Comparison of ENCODE assay signal across 1 cellular context in genomic region chrX:30889147-30890125, GRCh38.
TF ChIP-seq lines count a peak whose summit lies in the region.

Gene TAB3, minus strand, starts transcription at chrX:30889254. Its CDS starts 29,666 bp downstream, at chrX:30859588.

TF ChIP-seq in HepG2, 621 proteins besides CTCF, POLR2A, EP300 and RAD21 (continued from another document and continues in another):
- TF ChIP-seq TFAP4 (IDR thresholded peaks at IDR 0.05; ENCODE audit: borderline replicate concordance, low read depth) (no peak), ZNF468 (CRISPR knock-in tag; IDR thresholded peaks at IDR 0.05) (no peak), SRY (CRISPR knock-in tag; IDR thresholded peaks at IDR 0.05) (no peak), ZNF772 (CRISPR knock-in tag; IDR thresholded peaks at IDR 0.05) (peak; percentile 35; the same call in 1 of the 2 replicates), ZNF788 (CRISPR knock-in tag; IDR thresholded peaks at IDR 0.05; ENCODE audit: borderline replicate concordance) (peak; percentile 55; the same call in 1 of the 2 replicates), ZNF567 (CRISPR knock-in tag; IDR thresholded peaks at IDR 0.05; ENCODE audit: borderline replicate concordance) (no peak), ZNF687 (CRISPR knock-in tag; IDR thresholded peaks at IDR 0.05) (peak; percentile 86), ZNF18 (CRISPR knock-in tag; IDR thresholded peaks at IDR 0.05; ENCODE audit: insufficient replicate concordance) (no peak), YY1 (IDR thresholded peaks at IDR 0.05; ENCODE audit: insufficient read depth, insufficient replicate concordance, low read depth, low read length) (peak; percentile 99), BATF2 (CRISPR knock-in tag; IDR thresholded peaks at IDR 0.05) (no peak), ZNF503 (CRISPR knock-in tag; IDR thresholded peaks at IDR 0.05) (no peak), KAT2B (IDR thresholded peaks at IDR 0.05; ENCODE audit: borderline replicate concordance, low read depth, low read length) (no peak), ZNF232 (CRISPR knock-in tag; IDR thresholded peaks at IDR 0.05; ENCODE audit: borderline replicate concordance) (no peak), BHLHE40 (IDR thresholded peaks at IDR 0.05; ENCODE audit: low read length) (no peak), BCLAF1 (IDR thresholded peaks at IDR 0.05) (no peak), MATR3 (CRISPR knock-in tag; IDR thresholded peaks at IDR 0.05) (no peak), HNF4A (CRISPR knock-in tag; IDR thresholded peaks at IDR 0.05) (no peak), ZNF30 (CRISPR knock-in tag; IDR thresholded peaks at IDR 0.05) (no peak), ZBTB25 (CRISPR knock-in tag; IDR thresholded peaks at IDR 0.05) (peak; percentile 49; the same call in 1 of the 2 replicates), CBX1 (IDR thresholded peaks at IDR 0.05; ENCODE audit: low read depth) (no peak), ZNF615 (CRISPR knock-in tag; IDR thresholded peaks at IDR 0.05; ENCODE audit: borderline replicate concordance) (no peak), PCBP2 (optimal IDR thresholded peaks at IDR 0.05; ENCODE audit: low read depth, low read length, poor library complexity, severe bottlenecking) (no peak), LRRFIP1 (CRISPR knock-in tag; conservative IDR thresholded peaks at IDR 0.05) (no peak), THYN1 (CRISPR knock-in tag; IDR thresholded peaks at IDR 0.05; ENCODE audit: borderline replicate concordance, low read depth) (no peak), BRCA1 (CRISPR knock-in tag; IDR thresholded peaks at IDR 0.05) (no peak), ARNTL (CRISPR knock-in tag; IDR thresholded peaks at IDR 0.05) (0 out of 2 replicates have a peak, but pooled peaks have one; percentile 18), ZKSCAN1 (IDR thresholded peaks at IDR 0.05; ENCODE audit: low read length) (no peak), BORCS8-MEF2B (CRISPR knock-in tag; IDR thresholded peaks at IDR 0.05) (no peak), PLRG1 (conservative IDR thresholded peaks at IDR 0.05) (no peak), FOXP1 (IDR thresholded peaks at IDR 0.05) (no peak), FOXP1 (CRISPR knock-in tag; IDR thresholded peaks at IDR 0.05) (no peak), LCORL (IDR thresholded peaks at IDR 0.05) (no peak), LCORL (CRISPR knock-in tag; IDR thresholded peaks at IDR 0.05) (no peak), KMT2B (CRISPR knock-in tag; IDR thresholded peaks at IDR 0.05) (no peak), ZNF331 (CRISPR knock-in tag; IDR thresholded peaks at IDR 0.05) (no peak; the same call in 1 of the 2 replicates), CCDC6 (CRISPR knock-in tag; IDR thresholded peaks at IDR 0.05) (no peak; the same call in none of the 2 replicates), ZNF800 (CRISPR knock-in tag; IDR thresholded peaks at IDR 0.05) (no peak), WIZ (CRISPR knock-in tag; IDR thresholded peaks at IDR 0.05) (no peak), ZBTB14 (CRISPR knock-in tag; IDR thresholded peaks at IDR 0.05) (no peak), ZSCAN9 (CRISPR knock-in tag; IDR thresholded peaks at IDR 0.05; ENCODE audit: borderline replicate concordance) (no peak), LBX2 (CRISPR knock-in tag; IDR thresholded peaks at IDR 0.05; ENCODE audit: borderline replicate concordance) (no peak), MYNN (CRISPR knock-in tag; IDR thresholded peaks at IDR 0.05; ENCODE audit: low read depth) (no peak), ZFX (CRISPR knock-in tag; IDR thresholded peaks at IDR 0.05; ENCODE audit: low read depth) (peak; percentile 43; the same call in 1 of the 2 replicates), SP4 (CRISPR knock-in tag; IDR thresholded peaks at IDR 0.05) (peak; percentile 66), ZNF607 (CRISPR knock-in tag; IDR thresholded peaks at IDR 0.05; ENCODE audit: borderline replicate concordance) (no peak), ZNF777 (CRISPR knock-in tag; IDR thresholded peaks at IDR 0.05) (no peak), NPAS2 (CRISPR knock-in tag; IDR thresholded peaks at IDR 0.05; ENCODE audit: borderline replicate concordance) (no peak)
